ENCODE assay signal across 20 cellular contexts in the genomic region with DNA sequence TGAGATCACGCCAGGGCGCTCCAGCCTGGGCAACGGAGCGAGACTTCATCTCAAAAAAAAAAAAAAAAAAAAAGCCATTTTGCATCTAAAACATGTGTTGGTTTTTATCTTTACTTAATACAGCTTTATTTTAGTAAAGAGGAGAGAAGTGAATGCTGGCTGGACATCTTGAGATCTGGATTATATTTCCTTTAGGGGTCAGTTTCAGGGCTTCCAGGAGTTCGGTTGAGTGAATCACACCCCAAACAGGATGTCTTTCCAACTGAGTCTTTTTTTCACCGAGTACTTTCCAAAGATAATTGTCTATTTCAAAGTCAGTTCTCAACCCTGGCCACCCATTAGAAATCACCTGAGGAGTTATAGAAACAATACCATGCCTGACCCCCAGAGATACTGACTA. TPM values are rescaled to one million over a fixed set of nuclear protein-coding genes. Genes with fewer than 3 reads are reported as not detected.
DNase-seq lines count a peak whose midpoint lies in the region; ATAC-seq and TF ChIP-seq lines count a peak whose summit lies in the region.
"Had no signal": no experiment of that assay in that cellular context is flagged by ENCODE, and none has a peak within 500 bp of the region (broad histone marks: within the 10 kb centered on the region; RNA-seq: fewer than 3 reads in every experiment).

No MANE protein-coding gene starts in this region.

- no peaks in the 10 kb centered on the region for H4K20me1 ChIP-seq in PC-3 (ENCODE audit: low read length)

- no peaks in the 10 kb centered on the region for H3K4me1 Mint-ChIP-seq in glutamatergic neuron (ENCODE audit: low read depth, unreplicated experiment)
- H3K4me1 Mint-ChIP-seq: activated T-helper 17 cell treated with anti-CD3 and anti-CD28 coated beads, Interleukin-2, amount 50 U/mL, for 72 hours; H9; naive B cell had no signal

- no peaks in the 10 kb centered on the region for H3F3A ChIP-seq in PC-3 (ENCODE audit: low read length, unreplicated experiment)

- no peaks in the 10 kb centered on the region for H3K9me2 ChIP-seq in PC-3 (replicated peaks; ENCODE audit: low read length)

- no peak overlapping the region for H3K4me3 Mint-ChIP-seq in glutamatergic neuron (ENCODE audit: unreplicated experiment)
- H3K4me3 Mint-ChIP-seq: activated T-helper 17 cell treated with anti-CD3 and anti-CD28 coated beads, Interleukin-2, amount 50 U/mL, for 72 hours; H9; naive B cell had no signal

- H3K36me3 ChIP-seq in PC-3 (ENCODE audit: low read depth, low read length), result no peaks in the 10 kb centered on the region
- H3K36me3 ChIP-seq in gastrocnemius medialis, result no peaks in the 10 kb centered on the region
- H3K36me3 ChIP-seq: adrenal gland had no signal

- H3K36me3 Mint-ChIP-seq in glutamatergic neuron (ENCODE audit: unreplicated experiment), result no peaks in the 10 kb centered on the region
- H3K36me3 Mint-ChIP-seq: naive B cell had no signal

- intact Hi-C loops in PC-3 (cut with micrococcal nuclease) (no loop called here), gastrocnemius medialis (cut with DNase I; ENCODE audit: low total_unique reads) (no loop called here)

- TF ChIP-seq POLR2A in gastrocnemius medialis (IDR thresholded peaks at IDR 0.05), result no peak

- no peak overlapping the region for H3K4me3 ChIP-seq in PC-3 (ENCODE audit: low read length)
- no peak overlapping the region for H3K4me3 ChIP-seq in gastrocnemius medialis
- H3K4me3 ChIP-seq: adrenal gland had no signal

- CTCF ChIA-PET in PC-3 (lab: Charles Lee), result no interaction called here

- in situ Hi-C loops in gastrocnemius medialis (cut with MboI; ENCODE audit: low sequenced_read_pairs in 4 of 4), result no loop called here

- H3K27ac ChIP-seq in PC-3 (ENCODE audit: low read length) (no peak overlapping the region), gastrocnemius medialis (peak overlapping the region in 3 of 4 donors; percentile 19 to 44 (median 37))
- H3K27ac ChIP-seq: adrenal gland, C4-2B had no signal

- H3K27me3 ChIP-seq in PC-3 (ENCODE audit: low read length), result no peaks in the 10 kb centered on the region
- H3K27me3 ChIP-seq in gastrocnemius medialis, result no peaks in the 10 kb centered on the region
- H3K27me3 ChIP-seq: adrenal gland had no signal

- no peak overlapping the region for H3K9ac ChIP-seq in PC-3 (ENCODE audit: low read length)

- 0 out of 2 replicates have a peak overlapping the region, but pooled peaks have one; percentile 21 for H2AFZ ChIP-seq in PC-3 (ENCODE audit: low read length)

- H3K4me2 ChIP-seq in PC-3 (ENCODE audit: low read length), result no peak overlapping the region

- peaks cover 2% of the 10 kb centered on the region for H3K9me3 Mint-ChIP-seq in glutamatergic neuron (ENCODE audit: unreplicated experiment)
- H3K9me3 Mint-ChIP-seq: activated T-helper 17 cell treated with anti-CD3 and anti-CD28 coated beads, Interleukin-2, amount 50 U/mL, for 72 hours; naive B cell had no signal

- no peak for TF ChIP-seq CTCF in PC-3 (conservative IDR thresholded peaks at IDR 0.05; ENCODE audit: low read depth, low read length)
- TF ChIP-seq CTCF in gastrocnemius medialis (IDR thresholded peaks at IDR 0.05 in 4 of 5, conservative IDR thresholded peaks at IDR 0.05 in 1 of 5), result no peak
- no peak for TF ChIP-seq CTCF in glutamatergic neuron (IDR thresholded peaks at IDR 0.05; ENCODE audit: partially characterized antibody, unreplicated experiment)

- DNase-seq in Daoy (ENCODE audit: low read depth), result peak; percentile 60
- peak; percentile 7 for DNase-seq in PC-3
- peak; percentile 74 for DNase-seq in fibroblast of peridontal ligament (ENCODE audit: extremely low read depth)
- DNase-seq in gastrocnemius medialis, result no peak
- no peak for DNase-seq in glutamatergic neuron
- DNase-seq in GM19238 (ENCODE audit: insufficient read length, low spot score), result no peak
- DNase-seq: activated CD8-positive, alpha-beta memory T cell treated with anti-CD3 and anti-CD28 coated beads for 24 hours; adrenal gland; DMS53; H9; hippocampal formation; naive B cell; NCI-H1092; RPMI8226; T-helper 1 cell had no signal

- H3K79me2 ChIP-seq in PC-3 (ENCODE audit: low read length), result no peaks in the 10 kb centered on the region

- ATAC-seq in PC-3 (no peak), gastrocnemius medialis (no peak), GM21723 (IDR thresholded peaks at IDR 0.05; ENCODE audit: unreplicated experiment) (no peak), GM18870 (IDR thresholded peaks at IDR 0.05; ENCODE audit: unreplicated experiment) (no peak)
- ATAC-seq: activated T-helper 17 cell treated with anti-CD3 and anti-CD28 coated beads, Interleukin-2, amount 50 U/mL, for 72 hours; left lobe of liver had no signal

- BruUV-seq in PC-3 (replicated peaks; lab: Mats Ljungman, UMichigan), result no TSS peak

- H3K4me1 ChIP-seq in PC-3 (ENCODE audit: insufficient read depth, low read length), result no peaks in the 10 kb centered on the region
- peaks cover 5 to 23% of the 10 kb centered on the region in 2 donors for H3K4me1 ChIP-seq in gastrocnemius medialis
- H3K4me1 ChIP-seq: adrenal gland had no signal

- no peaks in the 10 kb centered on the region for H3K27me3 Mint-ChIP-seq in glutamatergic neuron (ENCODE audit: unreplicated experiment)

- H3K9me3 ChIP-seq in PC-3 (ENCODE audit: low read length) (no peaks in the 10 kb centered on the region), gastrocnemius medialis (no peaks in the 10 kb centered on the region)
- H3K9me3 ChIP-seq: adrenal gland had no signal

- POLR2A ChIA-PET in PC-3 (lab: Charles Lee; ENCODE audit: unreplicated experiment), result no interaction called here

- no peak overlapping the region for H3K27ac Mint-ChIP-seq in glutamatergic neuron (ENCODE audit: unreplicated experiment)
- H3K27ac Mint-ChIP-seq: activated T-helper 17 cell treated with anti-CD3 and anti-CD28 coated beads, Interleukin-2, amount 50 U/mL, for 72 hours; H9; naive B cell had no signal

RNA-seq across cellular contexts. Expression of a gene that starts 16.6 kb away (rescaled TPM):
- total RNA-seq in Daoy (2014; rRNA removed; shearing (Covaris generic)), result 9.0 and 9.7 TPM in 2 replicates
- total RNA-seq in PC-3 (2014; rRNA removed), result 6.6 and 8.8 TPM in 2 replicates
- 10 to 100 TPM in 1 of 4 donors, 1 to 10 TPM in 3; 5.6 to 11.7 (median 7.1) TPM for total RNA-seq in gastrocnemius medialis
- 20.3 TPM for total RNA-seq in glutamatergic neuron (ENCODE audit: unreplicated experiment)

RNA-seq across cellular contexts. Expression of a gene that starts 36.4 kb away (rescaled TPM):
- 10.7 and 17.1 TPM in 2 replicates for total RNA-seq in Daoy (2014; rRNA removed; shearing (Covaris generic))
- total RNA-seq in PC-3 (2014; rRNA removed) (29.3 and 33.7 TPM in 2 replicates), gastrocnemius medialis (100 to 1,000 TPM; 110 to 195 (median 162) TPM), glutamatergic neuron (ENCODE audit: unreplicated experiment) (95.1 TPM)

Comparison
In these comparisons a context has a peak if more than half of its experiments do, and no peak if none do; other contexts are left out.
1. DNase-seq: peak in Daoy (single experiment), PC-3 (single experiment) and fibroblast of peridontal ligament (single experiment); none in gastrocnemius medialis (0 of 2), glutamatergic neuron (single experiment) and GM19238 (single experiment).